In genomic region chr9:87878930-87879603, GRCh38 we compare ENCODE assay signal across 15 cellular contexts. TPM values are rescaled to one million over a fixed set of nuclear protein-coding genes. Genes with fewer than 3 reads are reported as not detected.
A peak's percentile ranks its signal among the peaks of the same experiment; 100 is the strongest.
DNase-seq lines count a peak whose midpoint lies in the region; TF ChIP-seq lines count a peak whose summit lies in the region.
"Had no signal": no experiment of that assay in that cellular context is flagged by ENCODE, and none has a peak within 500 bp of the region (broad histone marks: within the 10 kb centered on the region; RNA-seq: fewer than 3 reads in every experiment).

No MANE protein-coding gene starts in this region.

- intact Hi-C loops in sigmoid colon (cut with DNase I) (no loop called here), ovary (cut with DNase I) (no loop called here)

- TF ChIP-seq POLR2A in sigmoid colon (IDR thresholded peaks at IDR 0.05) (no peak), ovary (IDR thresholded peaks at IDR 0.05) (no peak)

- H3K27me3 ChIP-seq in sigmoid colon (no peaks in the 10 kb centered on the region), ovary (no peaks in the 10 kb centered on the region)

- TF ChIP-seq CTCF in epithelial cell of proximal tubule (conservative IDR thresholded peaks at IDR 0.05; ENCODE audit: low read depth, low read length): no peak
- no peak for TF ChIP-seq CTCF in sigmoid colon (IDR thresholded peaks at IDR 0.05)
- no peak for TF ChIP-seq CTCF in ovary (IDR thresholded peaks at IDR 0.05)

- no peak for TF ChIP-seq EP300 in sigmoid colon (IDR thresholded peaks at IDR 0.05)
- TF ChIP-seq EP300 in ovary (IDR thresholded peaks at IDR 0.05): no peak

- H3K4me1 ChIP-seq in sigmoid colon: peaks cover 0 to 33% (median 21%) of the 10 kb centered on the region in 4 donors
- H3K4me1 ChIP-seq in ovary (ENCODE audit: insufficient read depth): no peaks in the 10 kb centered on the region

- DNase-seq in NOMO-1 treated with DMSO at 0.1 percent for 48 hours (lab: John Stamatoyannopoulos, UW; ENCODE audit: unreplicated experiment) (peak; percentile 15), NOMO-1 treated with dmso at 0.1 percent for 144 hours (lab: John Stamatoyannopoulos, UW; ENCODE audit: unreplicated experiment) (no peak), OCI-M1 (lab: John Stamatoyannopoulos, UW) (peak; percentile 43), epithelial cell of proximal tubule (ENCODE audit: low read depth) (peak; percentile 67), sigmoid colon (no peak), ovary (no peak), DMS114 treated with DMSO at 0.1 percent for 48 hours (lab: John Stamatoyannopoulos, UW; ENCODE audit: unreplicated experiment) (no peak), retina (no peak)
- DNase-seq: activated B cell treated with CpG ODN at 0.5 μM for 24 hours; endodermal cell; GDM1; kidney glomerular epithelial cell; NCI-H2171 treated with DMSO at 0.1 percent for 48 hours; SHP77; stimulated activated CD8-positive, alpha-beta memory T cell treated with anti-CD3 and anti-CD28 coated beads, Interleukin-4, amount 100 ng/mL, for 48 hours had no signal

- H3K4me3 ChIP-seq in epithelial cell of proximal tubule (ENCODE audit: low read depth, low read length) (no peak overlapping the region), sigmoid colon (no peak overlapping the region), ovary (no peak overlapping the region)

- WGBS in sigmoid colon, 2 donors: 8 to 72% methylated on average over 1 of the region's 1 CpG
- WGBS in ovary, 3 donors: 93 to 96% (median 96%) methylated on average over 1 of the region's 1 CpG

- no peaks in the 10 kb centered on the region for H3K36me3 ChIP-seq in sigmoid colon
- H3K36me3 ChIP-seq in ovary: no peaks in the 10 kb centered on the region

- H3K9me3 ChIP-seq in sigmoid colon (peaks cover 0 to 4% (median 0%) of the 10 kb centered on the region in 4 donors), ovary (no peaks in the 10 kb centered on the region)

- peak overlapping the region in 3 of 4 donors; percentile 20 to 59 (median 27) for H3K27ac ChIP-seq in sigmoid colon
- no peak overlapping the region for H3K27ac ChIP-seq in ovary

RNA-seq across cellular contexts. Expression of gene SPATA31E1, which starts 3.6 kb away (rescaled TPM):
- not detected in 2 replicates for total RNA-seq in epithelial cell of proximal tubule
- not detected for total RNA-seq in sigmoid colon
- polyA plus RNA-seq in sigmoid colon: under 1 TPM in 1 of 3 donors, not detected in 2; 0.01 TPM
- not detected for total RNA-seq in ovary
- not detected for polyA plus RNA-seq in ovary
- total RNA-seq: activated B cell treated with CpG ODN at 0.5 μM for 24 hours, endodermal cell had no signal

RNA-seq across cellular contexts. Expression of gene SPATA31C1, which starts 38.7 kb away (rescaled TPM):
- 0.14 TPM in 1 of 2 replicates, not detected in the other for total RNA-seq in epithelial cell of proximal tubule
- not detected for total RNA-seq in sigmoid colon
- not detected for polyA plus RNA-seq in sigmoid colon
- not detected for total RNA-seq in ovary
- not detected for polyA plus RNA-seq in ovary
- total RNA-seq: activated B cell treated with CpG ODN at 0.5 μM for 24 hours had no signal

Comparison
In these comparisons a context has a peak if more than half of its experiments do, and no peak if none do; other contexts are left out.
1. DNase-seq: peak in NOMO-1 treated with DMSO at 0.1 percent for 48 hours (single experiment), OCI-M1 (single experiment) and epithelial cell of proximal tubule (single experiment); none in NOMO-1 treated with dmso at 0.1 percent for 144 hours (single experiment), sigmoid colon (single experiment), ovary (0 of 5), DMS114 treated with DMSO at 0.1 percent for 48 hours (single experiment) and retina (single experiment).
2. H3K27ac ChIP-seq: peak in sigmoid colon (3 of 4); none in ovary (0 of 2).